Comparison of ENCODE assay signal across 24 cellular contexts in the genomic region with DNA sequence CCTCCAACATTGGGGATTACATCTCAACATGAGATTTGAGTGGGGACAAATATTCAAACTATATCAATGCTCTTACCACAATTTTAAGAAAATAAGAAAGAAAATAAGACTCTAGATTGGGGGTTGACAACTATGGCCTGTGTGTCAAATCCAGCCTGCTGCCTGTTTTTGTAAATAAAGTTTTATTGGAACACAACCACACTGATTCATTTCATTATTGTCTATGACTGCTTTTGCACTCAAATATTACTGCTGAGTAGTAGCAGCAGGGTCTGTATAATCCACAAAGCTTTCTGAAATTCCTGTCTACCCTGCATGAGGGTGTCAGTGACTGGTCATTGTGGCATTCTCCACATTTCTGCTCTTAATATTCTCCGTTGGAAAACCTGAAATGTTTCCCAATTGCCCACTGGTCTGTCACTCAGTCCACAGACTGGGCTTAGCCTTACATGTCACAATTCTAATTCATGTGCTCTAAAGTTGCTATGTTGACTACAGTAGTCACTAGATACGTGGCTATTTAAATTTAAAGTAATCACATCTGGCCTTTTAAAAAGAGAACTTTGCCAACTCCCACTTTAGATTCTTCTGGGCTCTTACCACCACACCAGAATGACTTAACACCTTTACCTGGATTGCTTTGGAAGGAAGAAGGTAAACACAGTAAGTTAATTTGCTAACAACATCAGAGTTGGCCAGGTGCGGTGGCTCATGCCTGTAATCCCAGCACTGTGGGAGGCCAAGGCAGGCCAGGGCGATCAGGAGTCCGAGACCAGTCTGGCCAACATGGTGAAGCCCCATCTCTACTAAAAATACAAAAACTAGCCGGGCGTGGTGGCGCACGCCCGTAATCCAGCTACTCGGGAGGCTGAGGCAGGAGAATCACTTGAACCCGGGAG.
"Had no signal": no experiment of that assay in that cellular context is flagged by ENCODE, and none has a peak within 500 bp of the region (broad histone marks: within the 10 kb centered on the region; RNA-seq: fewer than 3 reads in every experiment).

No MANE protein-coding gene starts in this region.

- H3K4me3 Mint-ChIP-seq: activated B cell treated with CpG ODN at 0.5 μM for 24 hours; activated CD4-positive, alpha-beta memory T cell treated with anti-CD3 and anti-CD28 coated beads for 36 hours; activated naive CD4-positive, alpha-beta T cell treated with anti-CD3 and anti-CD28 coated beads, Interleukin-2, amount 50 U/mL, for 24 hours; activated T-helper 1 cell treated with anti-CD3 and anti-CD28 coated beads, Interleukin-12 subunit alpha, Interleukin-12 subunit beta, Interleukin-2, Interleukin-4 antibody, amounts not matched to agents 30 ng/mL and 10 ng/mL and 1 ng/mL, durations not matched to agents 14 hours and 24 hours and 36 hours; dendritic cell treated with granulocyte-macrophage colony-stimulating factor and Interleukin-4, amounts not matched to agents 40 ng/mL and 50 ng/mL, for 4 days; natural killer cell treated with Interleukin-12 subunit alpha and Interleukin-12 subunit beta and Interleukin-15 and Interleukin-18, amount 100 ng/mL, for 72 hours; stimulated activated naive CD8-positive, alpha-beta T cell treated with anti-CD3 and anti-CD28 coated beads, Interleukin-15, Interleukin-2, amounts not matched to agents 100 ng/mL and 50 ng/mL, for 24 hours; T-helper 17 cell had no signal

- H3K36me3 Mint-ChIP-seq: activated CD4-positive, alpha-beta memory T cell treated with anti-CD3 and anti-CD28 coated beads for 36 hours; natural killer cell treated with Interleukin-12 subunit alpha and Interleukin-12 subunit beta and Interleukin-15 and Interleukin-18, amount 100 ng/mL, for 72 hours had no signal

- H3K27ac Mint-ChIP-seq: activated B cell treated with CpG ODN at 0.5 μM for 24 hours; activated CD4-positive, alpha-beta memory T cell treated with anti-CD3 and anti-CD28 coated beads for 36 hours; activated naive CD4-positive, alpha-beta T cell treated with anti-CD3 and anti-CD28 coated beads, Interleukin-2, amount 50 U/mL, for 24 hours; activated T-helper 1 cell treated with anti-CD3 and anti-CD28 coated beads, Interleukin-12 subunit alpha, Interleukin-12 subunit beta, Interleukin-2, Interleukin-4 antibody, amounts not matched to agents 30 ng/mL and 10 ng/mL and 1 ng/mL, durations not matched to agents 14 hours and 24 hours and 36 hours; dendritic cell treated with granulocyte-macrophage colony-stimulating factor and Interleukin-4, amounts not matched to agents 40 ng/mL and 50 ng/mL, for 4 days; natural killer cell treated with Interleukin-12 subunit alpha and Interleukin-12 subunit beta and Interleukin-15 and Interleukin-18, amount 100 ng/mL, for 72 hours; stimulated activated naive CD8-positive, alpha-beta T cell treated with anti-CD3 and anti-CD28 coated beads, Interleukin-15, Interleukin-2, amounts not matched to agents 100 ng/mL and 50 ng/mL, for 24 hours; T-helper 17 cell had no signal

- H3K9me3 Mint-ChIP-seq: activated B cell treated with CpG ODN at 0.5 μM for 24 hours; activated CD4-positive, alpha-beta memory T cell treated with anti-CD3 and anti-CD28 coated beads for 36 hours; activated naive CD4-positive, alpha-beta T cell treated with anti-CD3 and anti-CD28 coated beads, Interleukin-2, amount 50 U/mL, for 24 hours; activated T-helper 1 cell treated with anti-CD3 and anti-CD28 coated beads, Interleukin-12 subunit alpha, Interleukin-12 subunit beta, Interleukin-2, Interleukin-4 antibody, amounts not matched to agents 30 ng/mL and 10 ng/mL and 1 ng/mL, durations not matched to agents 14 hours and 24 hours and 36 hours; dendritic cell treated with granulocyte-macrophage colony-stimulating factor and Interleukin-4, amounts not matched to agents 40 ng/mL and 50 ng/mL, for 4 days; natural killer cell treated with Interleukin-12 subunit alpha and Interleukin-12 subunit beta and Interleukin-15 and Interleukin-18, amount 100 ng/mL, for 72 hours; stimulated activated naive CD8-positive, alpha-beta T cell treated with anti-CD3 and anti-CD28 coated beads, Interleukin-15, Interleukin-2, amounts not matched to agents 100 ng/mL and 50 ng/mL, for 24 hours had no signal

- H3K4me1 ChIP-seq: gastrocnemius medialis, prostate gland had no signal

- ATAC-seq: gastrocnemius medialis; natural killer cell treated with Interleukin-12 subunit alpha and Interleukin-12 subunit beta and Interleukin-15 and Interleukin-18, amount 100 ng/mL, for 72 hours; T-helper 17 cell had no signal

- H3K4me3 ChIP-seq: esophagus squamous epithelium, gastrocnemius medialis, ovary, prostate gland, right atrium auricular region, transverse colon had no signal

- DNase-seq: activated B cell treated with CpG ODN at 0.5 μM for 24 hours; activated CD4-positive, alpha-beta memory T cell treated with anti-CD3 and anti-CD28 coated beads for 36 hours; activated CD4-positive, alpha-beta T cell treated with anti-CD3 and anti-CD28 coated beads for 4 hours; activated gamma-delta T cell; anterior cingulate cortex; brain microvascular endothelial cell; caudate nucleus; effector CD4-positive, alpha-beta T cell; esophagus squamous epithelium; gastrocnemius medialis; hippocampal formation; ovary; stimulated activated CD4-positive, alpha-beta T cell treated with anti-CD3 and anti-CD28 coated beads, Interleukin-1b, Interleukin-23, amount 100 ng/mL, for 48 hours; T-helper 17 cell; transverse colon had no signal

- H3K27me3 Mint-ChIP-seq: activated B cell treated with CpG ODN at 0.5 μM for 24 hours; activated CD4-positive, alpha-beta memory T cell treated with anti-CD3 and anti-CD28 coated beads for 36 hours; activated naive CD4-positive, alpha-beta T cell treated with anti-CD3 and anti-CD28 coated beads, Interleukin-2, amount 50 U/mL, for 24 hours; dendritic cell treated with granulocyte-macrophage colony-stimulating factor and Interleukin-4, amounts not matched to agents 40 ng/mL and 50 ng/mL, for 4 days; stimulated activated naive CD8-positive, alpha-beta T cell treated with anti-CD3 and anti-CD28 coated beads, Interleukin-15, Interleukin-2, amounts not matched to agents 100 ng/mL and 50 ng/mL, for 24 hours; T-helper 17 cell had no signal

- H3K36me3 ChIP-seq: brain microvascular endothelial cell, esophagus squamous epithelium, gastrocnemius medialis, neutrophil, ovary, prostate gland, right atrium auricular region, transverse colon had no signal

- FAIRE-seq: islet of Langerhans had no signal

- H3K9me3 ChIP-seq: esophagus squamous epithelium, gastrocnemius medialis, neutrophil, ovary, prostate gland, right atrium auricular region, transverse colon had no signal

- H3K27me3 ChIP-seq: brain microvascular endothelial cell, esophagus squamous epithelium, gastrocnemius medialis, neutrophil, ovary, right atrium auricular region, transverse colon had no signal

- H3K27ac ChIP-seq: brain microvascular endothelial cell, gastrocnemius medialis, neutrophil, ovary, prostate gland, right atrium auricular region, transverse colon had no signal
